Comparison of ENCODE assay signal across 8 cellular contexts in the genomic region with DNA sequence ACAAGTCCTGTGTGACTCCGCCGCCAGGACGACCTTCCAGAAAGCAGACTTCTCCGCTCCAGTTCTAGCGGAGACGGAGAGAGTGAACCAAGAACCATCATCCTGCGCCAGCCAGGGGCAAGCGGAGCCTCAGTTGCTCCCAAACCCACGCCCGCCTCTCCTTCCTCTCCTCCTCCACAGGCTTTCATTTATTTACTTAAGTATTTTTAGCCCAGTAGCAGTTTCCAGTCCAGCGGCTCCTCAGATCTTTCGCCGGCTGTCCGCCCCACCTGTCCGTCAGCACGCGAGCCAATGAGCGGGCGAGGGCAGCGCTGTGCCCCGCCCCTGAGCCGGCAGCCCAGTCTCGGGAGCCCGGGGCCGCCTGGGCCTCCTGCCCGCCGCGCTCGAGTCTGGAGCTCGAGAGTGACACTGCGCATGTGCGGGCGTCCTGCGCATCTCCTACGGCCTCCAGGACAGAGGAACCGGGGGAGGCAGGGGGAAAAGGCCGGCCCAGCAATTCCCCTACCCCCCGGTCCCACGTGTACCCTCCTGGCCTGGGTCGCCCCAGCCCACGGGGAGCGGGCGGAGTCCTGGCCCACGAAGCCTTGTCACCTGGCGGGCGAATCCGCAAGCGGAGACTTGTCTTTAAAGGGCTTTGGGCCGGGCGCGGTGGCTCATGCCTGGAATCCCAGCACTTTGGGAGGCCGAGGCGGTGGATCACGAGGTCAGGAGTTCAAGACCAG. TPM values are rescaled to one million over a fixed set of nuclear protein-coding genes. Genes with fewer than 3 reads are reported as not detected.
DNase-seq lines count a peak whose midpoint lies in the region; ATAC-seq and TF ChIP-seq lines count a peak whose summit lies in the region.

A gene (plus strand): TSS at position 425 of the 722 bp plus-strand sequence.

- DNase-seq in DMS53 (lab: John Stamatoyannopoulos, UW) (peak; percentile 98), KBM-7 (peak; percentile 97), PC-9 (peak; percentile 84 to 97), esophagus muscularis mucosa (ENCODE audit: extremely low spot score) (peak; percentile 97), myocyte (ENCODE audit: low read depth) (peak; percentile 98)
- peak; percentile 82 for DNase-seq in activated T-cell treated with anti-CD3 and anti-CD28 coated beads, Interleukin-2, amount 50 U/mL, for 4 hours
- peak; percentile 76 to 89 for DNase-seq in stimulated activated CD8-positive, alpha-beta memory T cell treated with anti-CD3 and anti-CD28 coated beads, Interleukin-7, amount 100 ng/mL, for 4 hours (ENCODE audit: low read depth in 2 of 2)

- no peak for TF ChIP-seq CTCF in PC-9 (conservative IDR thresholded peaks at IDR 0.05)
- peak in 1 of 3 experiments; percentile 18 for TF ChIP-seq CTCF in esophagus muscularis mucosa (IDR thresholded peaks at IDR 0.05)

- H3K4me1 Mint-ChIP-seq in activated T-cell treated with anti-CD3 and anti-CD28 coated beads, Interleukin-2, amount 50 U/mL, for 4 hours (ENCODE audit: low read depth) = peaks cover 13% of the 10 kb centered on the region

- no peaks in the 10 kb centered on the region for H3K36me3 Mint-ChIP-seq in activated T-cell treated with anti-CD3 and anti-CD28 coated beads, Interleukin-2, amount 50 U/mL, for 4 hours (ENCODE audit: insufficient read depth)

- H3K27ac ChIP-seq in PC-9 (no peak within 1 kb of the TSS), esophagus muscularis mucosa (replicated peaks in 1 of 4) (peak within 1 kb of the TSS; percentile 85 to 89 (median 87))

- WGBS in esophagus muscularis mucosa = 1% methylated on average over 12 of the region's 54 CpGs

- peak within 1 kb of the TSS; percentile 89 for H3K4me3 Mint-ChIP-seq in activated T-cell treated with anti-CD3 and anti-CD28 coated beads, Interleukin-2, amount 50 U/mL, for 4 hours

- peaks cover 9% of the 10 kb centered on the region for H3F3A ChIP-seq in PC-9 (ENCODE audit: insufficient read depth, low read depth)

- H3K4me3 ChIP-seq in PC-9 (peak within 1 kb of the TSS; percentile 70), esophagus muscularis mucosa (peak within 1 kb of the TSS; percentile 56 to 70 (median 62))

- in situ Hi-C loops in KBM-7 (cut with MboI; ENCODE audit: low pct_unique_long_range_greater_than_20kb, low sequenced_read_pairs) = no loop called here

- POLR2A ChIA-PET in PC-9 (lab: Charles Lee; ENCODE audit: unreplicated experiment) = interaction anchor here (0.5 to 1.3 kb wide), 5 partner anchors 8 to 266 kb away, joined by 3 to 29 read pairs (median 8); a partner anchor contains a TSS

- peak within 1 kb of the TSS; percentile 87 for H3K4me2 ChIP-seq in PC-9

- H3K27me3 ChIP-seq in PC-9 (ENCODE audit: insufficient read depth, low read depth) (no peaks in the 10 kb centered on the region), esophagus muscularis mucosa (no peaks in the 10 kb centered on the region)

- CTCF ChIA-PET in PC-9 (lab: Charles Lee) = interaction anchor here (0.5 to 0.7 kb wide), 4 partner anchors 12 to 177 kb away, joined by 3 to 6 read pairs (median 4); no protein-coding TSS in a partner anchor

- H3K9me3 ChIP-seq in PC-9 (ENCODE audit: insufficient read depth, low read depth) (no peaks in the 10 kb centered on the region), esophagus muscularis mucosa (no peaks in the 10 kb centered on the region)

- ATAC-seq in GM21717 (IDR thresholded peaks at IDR 0.05; ENCODE audit: unreplicated experiment) = peak; percentile 94
- ATAC-seq in activated T-cell treated with anti-CD3 and anti-CD28 coated beads, Interleukin-2, amount 50 U/mL, for 4 hours = peak; percentile 100

- TF ChIP-seq EP300 in esophagus muscularis mucosa (IDR thresholded peaks at IDR 0.05) = no peak

- intact Hi-C loops in PC-9 (cut with micrococcal nuclease; ENCODE audit: unreplicated experiment) (no loop called here), esophagus muscularis mucosa (cut with DNase I) (no loop called here)

- no peaks in the 10 kb centered on the region for H3K36me3 ChIP-seq in PC-9 (ENCODE audit: low read depth)
- peaks cover 0 to 20% (median 15%) of the 10 kb centered on the region in 4 donors for H3K36me3 ChIP-seq in esophagus muscularis mucosa

- H4K20me1 ChIP-seq in PC-9 (ENCODE audit: insufficient read depth) = no peaks in the 10 kb centered on the region

- TF ChIP-seq POLR2A in esophagus muscularis mucosa (IDR thresholded peaks at IDR 0.05; ENCODE audit: low read depth) = no peak

- H3K79me2 ChIP-seq in PC-9 (ENCODE audit: low read depth) = no peaks in the 10 kb centered on the region

- peak within 1 kb of the TSS; percentile 92 for H2AFZ ChIP-seq in PC-9

- H3K27me3 Mint-ChIP-seq in activated T-cell treated with anti-CD3 and anti-CD28 coated beads, Interleukin-2, amount 50 U/mL, for 4 hours (ENCODE audit: low read depth) = no peaks in the 10 kb centered on the region

- H3K4me1 ChIP-seq in PC-9 (replicated peaks; ENCODE audit: insufficient read depth) (peaks cover 22% of the 10 kb centered on the region), esophagus muscularis mucosa (peaks cover 12 to 31% (median 29%) of the 10 kb centered on the region in 4 donors)

- H3K9me2 ChIP-seq in PC-9 (ENCODE audit: insufficient read depth) = no peaks in the 10 kb centered on the region

- H3K9me3 Mint-ChIP-seq in activated T-cell treated with anti-CD3 and anti-CD28 coated beads, Interleukin-2, amount 50 U/mL, for 4 hours = no peaks in the 10 kb centered on the region

- no TSS peak for BruUV-seq in PC-9 (replicated peaks; lab: Mats Ljungman, UMichigan)

RNA-seq across cellular contexts. Expression of the gene that starts here (rescaled TPM):
- total RNA-seq in PC-9 (2021) (0.94 and 2.1 TPM in 2 replicates), esophagus muscularis mucosa (not detected), myocyte (not detected in 2 replicates)
- under 1 TPM in 1 of 3 donors, not detected in 2; 0.40 TPM for total RNA-seq in activated T-cell treated with anti-CD3 and anti-CD28 coated beads, Interleukin-2, amount 50 U/mL, for 4 hours
- 0.93 TPM for polyA plus RNA-seq in myocyte (2012)

Comparison
In these comparisons a context has a peak if more than half of its experiments do, and no peak if none do; other contexts are left out.
1. Peak in DNase-seq and ATAC-seq in activated T-cell treated with anti-CD3 and anti-CD28 coated beads, Interleukin-2, amount 50 U/mL, for 4 hours; RNA of the gene not detected or under 1 TPM.
2. Peak in DNase-seq, H3K4me3 ChIP-seq and H3K27ac ChIP-seq in esophagus muscularis mucosa; RNA of the gene not detected or under 1 TPM.
3. Peak in DNase-seq in myocyte; RNA of the gene not detected or under 1 TPM.